Comparison of ENCODE assay signal across 2 cellular contexts in genomic region chr17:2392252-2393183, GRCh38.
A peak's percentile ranks its signal among the peaks of the same experiment; 100 is the strongest.
TF ChIP-seq lines count a peak whose summit lies in the region.

No MANE protein-coding gene starts in this region.

TF ChIP-seq in HEK293, 187 proteins besides CTCF, POLR2A, EP300 and RAD21 (continued from another document and continues in another):
- TF ChIP-seq SP3 (tag by site-specific recombination; IDR thresholded peaks at IDR 0.05) (peak; percentile 21; the same call in 1 of the 2 replicates), ZNF843 (tag by site-specific recombination; IDR thresholded peaks at IDR 0.05) (no peak), ZNF16 (tag by site-specific recombination; IDR thresholded peaks at IDR 0.05; ENCODE audit: low read depth) (no peak), ZBTB26 (tag by site-specific recombination; optimal IDR thresholded peaks at IDR 0.05) (no peak), ZNF670 (tag by site-specific recombination; IDR thresholded peaks at IDR 0.05; ENCODE audit: low read depth) (no peak), ZNF571 (tag by site-specific recombination; IDR thresholded peaks at IDR 0.05) (no peak), ZBTB10 (tag by site-specific recombination; IDR thresholded peaks at IDR 0.05) (no peak), ZNF629 (tag by site-specific recombination; IDR thresholded peaks at IDR 0.05) (0 out of 2 replicates have a peak, but pooled peaks have one; percentile 53), ZNF521 (tag by site-specific recombination; IDR thresholded peaks at IDR 0.05) (no peak), ZNF692 (tag by site-specific recombination; IDR thresholded peaks at IDR 0.05) (no peak; the same call in 1 of the 2 replicates), ZNF37A (tag by site-specific recombination; IDR thresholded peaks at IDR 0.05) (no peak), ZNF239 (tag by site-specific recombination; IDR thresholded peaks at IDR 0.05) (no peak), AEBP2 (tag by site-specific recombination; IDR thresholded peaks at IDR 0.05; ENCODE audit: borderline replicate concordance) (no peak), ZBTB6 (tag by site-specific recombination; IDR thresholded peaks at IDR 0.05) (no peak; the same call in 1 of the 2 replicates), MYNN (tag by site-specific recombination; IDR thresholded peaks at IDR 0.05; ENCODE audit: borderline replicate concordance) (no peak), MZF1 (tag by site-specific recombination; IDR thresholded peaks at IDR 0.05; ENCODE audit: borderline replicate concordance) (no peak), MEIS1 (CRISPR knock-in tag; IDR thresholded peaks at IDR 0.05; ENCODE audit: borderline replicate concordance) (no peak), ZNF560 (tag by site-specific recombination; IDR thresholded peaks at IDR 0.05; ENCODE audit: borderline replicate concordance) (no peak), SETDB1 (IDR thresholded peaks at IDR 0.05; ENCODE audit: insufficient read length, low read length) (no peak), OSR2 (tag by site-specific recombination; IDR thresholded peaks at IDR 0.05) (peak; percentile 63; the same call in 1 of the 2 replicates), ZFHX2 (tag by site-specific recombination; conservative IDR thresholded peaks at IDR 0.05) (peak; percentile 95), ZNF658 (tag by site-specific recombination; IDR thresholded peaks at IDR 0.05) (no peak), ZNF211 (tag by site-specific recombination; IDR thresholded peaks at IDR 0.05; ENCODE audit: low read depth) (no peak), ZNF302 (tag by site-specific recombination; IDR thresholded peaks at IDR 0.05; ENCODE audit: low read depth) (no peak), ZNF433 (tag by site-specific recombination; IDR thresholded peaks at IDR 0.05; ENCODE audit: low read depth) (no peak), ZNF169 (tag by site-specific recombination; IDR thresholded peaks at IDR 0.05) (no peak), ZNF146 (tag by site-specific recombination; IDR thresholded peaks at IDR 0.05) (no peak), SCRT2 (tag by site-specific recombination; IDR thresholded peaks at IDR 0.05) (no peak)

TF ChIP-seq in SK-N-SH, 30 proteins besides CTCF, POLR2A, EP300 and RAD21 (continued from another document):
- TF ChIP-seq USF2 (IDR thresholded peaks at IDR 0.05; ENCODE audit: borderline replicate concordance, low read depth, low read length) (no peak), ZBTB33 (IDR thresholded peaks at IDR 0.05; ENCODE audit: borderline replicate concordance, low read depth) (no peak), FOXJ3 (CRISPR knock-in tag; IDR thresholded peaks at IDR 0.05) (no peak), TEAD4 (IDR thresholded peaks at IDR 0.05; ENCODE audit: borderline replicate concordance, insufficient read depth) (no peak), MEF2A (IDR thresholded peaks at IDR 0.05; ENCODE audit: borderline replicate concordance, low read depth) (no peak), NRF1 (IDR thresholded peaks at IDR 0.05; ENCODE audit: low read depth, low read length) (peak; percentile 40; the same call in 1 of the 2 replicates), GABPA (IDR thresholded peaks at IDR 0.05; ENCODE audit: low read depth) (no peak), EZH2phosphoT487 (IDR thresholded peaks at IDR 0.05; ENCODE audit: borderline replicate concordance, low read depth) (no peak), MAX (IDR thresholded peaks at IDR 0.05; ENCODE audit: low read depth) (peak; percentile 93), JUND (IDR thresholded peaks at IDR 0.05) (no peak; the same call in 1 of the 2 replicates), ELF1 (IDR thresholded peaks at IDR 0.05) (peak; percentile 43; the same call in 1 of the 2 replicates), RXRA (IDR thresholded peaks at IDR 0.05; ENCODE audit: borderline replicate concordance, low read depth) (peak; percentile 98; the same call in 1 of the 2 replicates), CHD2 (IDR thresholded peaks at IDR 0.05; ENCODE audit: low read length, partially characterized antibody) (no peak), TCF12 (IDR thresholded peaks at IDR 0.05) (peak; percentile 3; the same call in 1 of the 2 replicates), NFIC (IDR thresholded peaks at IDR 0.05; ENCODE audit: borderline replicate concordance) (peak; percentile 82), RFX5 (IDR thresholded peaks at IDR 0.05; ENCODE audit: low read length) (no peak), FOSL2 (IDR thresholded peaks at IDR 0.05; ENCODE audit: borderline replicate concordance, low read depth) (no peak), SIN3A (IDR thresholded peaks at IDR 0.05; ENCODE audit: borderline replicate concordance, low read depth, low read length) (no peak), FOXM1 (IDR thresholded peaks at IDR 0.05; ENCODE audit: low read depth) (no peak), TAF1 (IDR thresholded peaks at IDR 0.05; ENCODE audit: borderline replicate concordance, low read depth, low read length) (no peak), SMC3 (IDR thresholded peaks at IDR 0.05; ENCODE audit: low read depth, low read length) (no peak), YY1 (IDR thresholded peaks at IDR 0.05; ENCODE audit: low read depth) (no peak), IRF3 (IDR thresholded peaks at IDR 0.05; ENCODE audit: low read depth, low read length) (no peak), MXI1 (IDR thresholded peaks at IDR 0.05; ENCODE audit: low read depth, low read length) (peak; percentile 92), PBX3 (IDR thresholded peaks at IDR 0.05) (0 out of 2 replicates have a peak, but pooled peaks have one; percentile 31)
